ENCODE assay signal across 8 cellular contexts in genomic region chr13:44436589-44437337, GRCh38.
A peak's percentile ranks its signal among the peaks of the same experiment; 100 is the strongest.
DNase-seq lines count a peak whose midpoint lies in the region; ATAC-seq and TF ChIP-seq lines count a peak whose summit lies in the region.

No MANE protein-coding gene starts in this region.

- WGBS in transverse colon (ENCODE audit: low coverage in 1 of 2), 2 donors = 0 to 1% methylated on average over 5 to 25 of the region's 38 CpGs

- no peaks in the 10 kb centered on the region for H3K27me3 ChIP-seq in transverse colon

- intact Hi-C loops in Right ventricle myocardium superior (cut with DNase I) = loop anchor here (2.0 to 10.0 kb wide), 5 partner anchors 134 to 530 kb away; no protein-coding TSS in a partner anchor
- intact Hi-C loops in transverse colon (cut with DNase I; ENCODE audit: low total_unique reads) = loop anchor here (10.0 kb wide), 2 partner anchors 132 to 222 kb away; no protein-coding TSS in a partner anchor

- peaks cover 3 to 39% (median 30%) of the 10 kb centered on the region in 4 donors for H3K4me1 ChIP-seq in transverse colon

- no peak for TF ChIP-seq EP300 in transverse colon (IDR thresholded peaks at IDR 0.05; ENCODE audit: low read depth)

- TF ChIP-seq POLR2A in transverse colon (IDR thresholded peaks at IDR 0.05) = peak; percentile 99

- peak; percentile 95 for DNase-seq in EL
- DNase-seq in NCI-H1105 (lab: John Stamatoyannopoulos, UW) = peak; percentile 83
- peak; percentile 33 to 98 (median 93) for DNase-seq in amygdala (lab: John Stamatoyannopoulos, UW)
- peak; percentile 95 for DNase-seq in Right ventricle myocardium superior
- DNase-seq in non-pigmented ciliary epithelial cell (ENCODE audit: low read depth) = peak; percentile 73
- DNase-seq in transverse colon = peak; percentile 97

- H3K4me3 ChIP-seq in transverse colon = peak overlapping the region; percentile 51 to 65 (median 58)

- in situ Hi-C loops in transverse colon (cut with MboI; ENCODE audit: low pct_ligation_motif_present in 1 of 4, low pct_unique_long_range_greater_than_20kb in 1 of 4, low sequenced_read_pairs in 3 of 4) = loop anchor here (5.0 to 25.0 kb wide), 8 partner anchors 249 to 532 kb away; no protein-coding TSS in a partner anchor

- peak overlapping the region; percentile 87 to 92 (median 90) for H3K27ac ChIP-seq in transverse colon

- peak in 1 of 5 experiments; percentile 10 for TF ChIP-seq CTCF in transverse colon (IDR thresholded peaks at IDR 0.05)

- H3K9me3 ChIP-seq in transverse colon = no peaks in the 10 kb centered on the region

- peak; percentile 91 for ATAC-seq in SK-N-SH treated with all-trans-retinoic acid at 6 μM for 48 hours
- peak; percentile 89 for ATAC-seq in Right ventricle myocardium superior (ENCODE audit: poor library complexity)
- no peak for ATAC-seq in HG03442 (IDR thresholded peaks at IDR 0.05; ENCODE audit: unreplicated experiment)

- H3K36me3 ChIP-seq in transverse colon = peaks cover 0 to 12% (median 4%) of the 10 kb centered on the region in 4 donors

TF ChIP-seq in SK-N-SH treated with all-trans-retinoic acid at 6 μM for 48 hours, 23 proteins besides CTCF, POLR2A, EP300 and RAD21:
- TF ChIP-seq ZNF70 (CRISPR knock-in tag; IDR thresholded peaks at IDR 0.05) (no peak), CSRNP3 (CRISPR knock-in tag; IDR thresholded peaks at IDR 0.05) (peak; percentile 72; the same call in 1 of the 2 replicates), GLIS3 (CRISPR knock-in tag; IDR thresholded peaks at IDR 0.05) (no peak), PPARA (CRISPR knock-in tag; IDR thresholded peaks at IDR 0.05; ENCODE audit: borderline replicate concordance) (no peak), TOX (CRISPR knock-in tag; IDR thresholded peaks at IDR 0.05; ENCODE audit: borderline replicate concordance) (0 out of 2 replicates have a peak, but pooled peaks have one; percentile 6), ZNF8 (CRISPR knock-in tag; IDR thresholded peaks at IDR 0.05) (no peak), PATZ1 (CRISPR knock-in tag; IDR thresholded peaks at IDR 0.05; ENCODE audit: borderline replicate concordance) (0 out of 2 replicates have a peak, but pooled peaks have one; percentile 7), ZFP30 (CRISPR knock-in tag; IDR thresholded peaks at IDR 0.05) (no peak)
